12 cellular contexts compared by ENCODE assay signal in the genomic region with DNA sequence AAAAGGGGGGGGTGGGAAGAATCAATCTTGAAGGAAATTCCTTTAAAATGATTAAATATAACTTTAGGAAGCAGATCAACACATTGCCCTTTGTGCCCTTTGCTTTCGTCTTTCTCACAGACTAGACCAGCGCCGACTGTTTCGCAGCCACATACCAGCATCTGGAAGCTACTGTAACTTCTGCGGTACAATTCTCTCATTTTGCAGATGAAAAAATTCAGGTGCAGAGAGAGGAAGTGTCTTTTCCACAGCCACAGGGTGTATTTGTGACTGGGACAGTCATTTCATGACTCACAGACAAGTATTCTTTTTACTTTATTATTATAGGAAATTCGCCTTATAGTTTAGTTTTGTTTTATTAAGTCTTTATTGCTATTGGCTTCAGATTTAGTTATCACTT.
A peak's percentile ranks its signal among the peaks of the same experiment; 100 is the strongest.
DNase-seq lines count a peak whose midpoint lies in the region; ATAC-seq and TF ChIP-seq lines count a peak whose summit lies in the region.
"Had no signal": no experiment of that assay in that cellular context is flagged by ENCODE, and none has a peak within 500 bp of the region (broad histone marks: within the 10 kb centered on the region; RNA-seq: fewer than 3 reads in every experiment).

No MANE protein-coding gene starts in this region.

- CTCF ChIA-PET in CD8-positive, alpha-beta T cell (lab: Charles Lee): interaction anchor here (0.6 kb wide), 1 partner anchor 12 kb away, joined by 4 read pairs; no protein-coding TSS in a partner anchor

- no peaks in the 10 kb centered on the region for H3K36me3 ChIP-seq in CD8-positive, alpha-beta T cell (ENCODE audit: insufficient read depth, low read length)
- H3K36me3 ChIP-seq in GM23338 (ENCODE audit: insufficient read depth) (no peaks in the 10 kb centered on the region), esophagus muscularis mucosa (no peaks in the 10 kb centered on the region)

- peak in 6 of 7 experiments; percentile 9 to 52 (median 25) for DNase-seq in CD8-positive, alpha-beta T cell
- no peak for DNase-seq in GM23338 (ENCODE audit: low spot score)
- peak; percentile 11 for DNase-seq in T-helper 9 cell
- DNase-seq in esophagus muscularis mucosa (ENCODE audit: extremely low spot score): peak; percentile 31
- no peak for DNase-seq in NCI-H524 treated with DMSO at 0.1 percent for 48 hours (lab: John Stamatoyannopoulos, UW)
- DNase-seq in NCI-H2171 treated with DMSO at 0.1 percent for 48 hours (lab: John Stamatoyannopoulos, UW): no peak
- DNase-seq in NCI-H748 (lab: John Stamatoyannopoulos, UW; ENCODE audit: unreplicated experiment): no peak
- DNase-seq: kidney, MM.1S, posterior cingulate gyrus had no signal

- H3K4me3 Mint-ChIP-seq in CD8-positive, alpha-beta T cell: peak overlapping the region; percentile 82
- no peak overlapping the region; the same call in 2 of the 3 replicates for H3K4me3 Mint-ChIP-seq in GM23338

- no peaks in the 10 kb centered on the region for H3K9me2 ChIP-seq in GM23338 (ENCODE audit: insufficient read depth)

- no peaks in the 10 kb centered on the region for H3K9me3 Mint-ChIP-seq in CD8-positive, alpha-beta T cell
- no peaks in the 10 kb centered on the region for H3K9me3 Mint-ChIP-seq in GM23338

- no peaks in the 10 kb centered on the region for H3K27me3 ChIP-seq in CD8-positive, alpha-beta T cell (ENCODE audit: insufficient read depth, low read length)
- H3K27me3 ChIP-seq in GM23338 (ENCODE audit: insufficient read depth) (no peaks in the 10 kb centered on the region), esophagus muscularis mucosa (no peaks in the 10 kb centered on the region)

- H3K27me3 Mint-ChIP-seq in CD8-positive, alpha-beta T cell (ENCODE audit: low read depth): no peaks in the 10 kb centered on the region
- peaks cover 3% of the 10 kb centered on the region for H3K27me3 Mint-ChIP-seq in GM23338 (ENCODE audit: insufficient read depth, low read depth, poor library complexity)

- POLR2A ChIA-PET in CD8-positive, alpha-beta T cell (lab: Charles Lee): no interaction called here

- H3K36me3 Mint-ChIP-seq in CD8-positive, alpha-beta T cell: no peaks in the 10 kb centered on the region
- H3K36me3 Mint-ChIP-seq in GM23338 (ENCODE audit: low read depth): peaks cover 7% of the 10 kb centered on the region; the same call in 2 of the 3 replicates

- intact Hi-C loops in CD8-positive, alpha-beta T cell (cut with DNase I, micrococcal nuclease): loop anchor here (1.0 to 5.0 kb wide), 3 partner anchors 69 to 84 kb away; a partner anchor contains a TSS
- intact Hi-C loops in esophagus muscularis mucosa (cut with DNase I): no loop called here

- peak overlapping the region; percentile 45 for H3K27ac Mint-ChIP-seq in CD8-positive, alpha-beta T cell
- H3K27ac Mint-ChIP-seq in GM23338: no peak overlapping the region

- no peak for TF ChIP-seq EP300 in esophagus muscularis mucosa (IDR thresholded peaks at IDR 0.05)

- no peaks in the 10 kb centered on the region for H3F3A ChIP-seq in GM23338 (replicated peaks; ENCODE audit: low read depth)

- peak; percentile 84 for ATAC-seq in CD8-positive, alpha-beta T cell
- ATAC-seq in GM23338 (no peak), GM21717 (IDR thresholded peaks at IDR 0.05; ENCODE audit: unreplicated experiment) (no peak)

- H3K4me2 ChIP-seq in GM23338: 0 out of 2 replicates have a peak overlapping the region, but pooled peaks have one; percentile 19

- no peak overlapping the region for H3K27ac ChIP-seq in CD8-positive, alpha-beta T cell (ENCODE audit: low read depth, low read length)
- no peak overlapping the region for H3K27ac ChIP-seq in GM23338 (ENCODE audit: low read depth)
- no peak overlapping the region for H3K27ac ChIP-seq in esophagus muscularis mucosa (replicated peaks in 1 of 4)
- H3K27ac ChIP-seq: RWPE1 had no signal

- peaks cover 29% of the 10 kb centered on the region for H3K4me1 Mint-ChIP-seq in CD8-positive, alpha-beta T cell (ENCODE audit: low read depth)
- H3K4me1 Mint-ChIP-seq in GM23338: peaks cover 52% of the 10 kb centered on the region

- H2AFZ ChIP-seq in GM23338: no peak overlapping the region

- no peaks in the 10 kb centered on the region for H3K9me3 ChIP-seq in CD8-positive, alpha-beta T cell (ENCODE audit: low read length)
- no peaks in the 10 kb centered on the region for H3K9me3 ChIP-seq in esophagus muscularis mucosa

- H3K4me1 ChIP-seq in CD8-positive, alpha-beta T cell (ENCODE audit: insufficient read depth, low read length): peaks cover 5% of the 10 kb centered on the region
- H3K4me1 ChIP-seq in GM23338 (ENCODE audit: insufficient read depth) (peaks cover 41% of the 10 kb centered on the region), esophagus muscularis mucosa (peaks cover 0 to 13% (median 4%) of the 10 kb centered on the region in 4 donors)

- TF ChIP-seq POLR2A in esophagus muscularis mucosa (IDR thresholded peaks at IDR 0.05; ENCODE audit: low read depth): no peak

- WGBS in esophagus muscularis mucosa: 93% methylated on average over 6 of the region's 6 CpGs

- peaks cover 100% of the 10 kb centered on the region for H3K79me2 ChIP-seq in GM23338 (replicated peaks; ENCODE audit: insufficient read depth)

- TF ChIP-seq CTCF in CD8-positive, alpha-beta T cell (IDR thresholded peaks at IDR 0.05): no peak
- no peak for TF ChIP-seq CTCF in GM23338 (conservative IDR thresholded peaks at IDR 0.05; ENCODE audit: low read depth in 2 of 2)
- TF ChIP-seq CTCF in esophagus muscularis mucosa (IDR thresholded peaks at IDR 0.05): no peak

- peaks cover 6% of the 10 kb centered on the region; the same call in 1 of the 2 replicates for H4K20me1 ChIP-seq in GM23338 (replicated peaks; ENCODE audit: insufficient read depth)

- no peak overlapping the region for H3K4me3 ChIP-seq in CD8-positive, alpha-beta T cell (ENCODE audit: low read depth, low read length)
- no peak overlapping the region for H3K4me3 ChIP-seq in GM23338
- no peak overlapping the region for H3K4me3 ChIP-seq in esophagus muscularis mucosa

TF ChIP-seq in GM23338, 12 proteins besides CTCF, POLR2A, EP300 and RAD21 (continues in another document):
- TF ChIP-seq, protein P1, sequence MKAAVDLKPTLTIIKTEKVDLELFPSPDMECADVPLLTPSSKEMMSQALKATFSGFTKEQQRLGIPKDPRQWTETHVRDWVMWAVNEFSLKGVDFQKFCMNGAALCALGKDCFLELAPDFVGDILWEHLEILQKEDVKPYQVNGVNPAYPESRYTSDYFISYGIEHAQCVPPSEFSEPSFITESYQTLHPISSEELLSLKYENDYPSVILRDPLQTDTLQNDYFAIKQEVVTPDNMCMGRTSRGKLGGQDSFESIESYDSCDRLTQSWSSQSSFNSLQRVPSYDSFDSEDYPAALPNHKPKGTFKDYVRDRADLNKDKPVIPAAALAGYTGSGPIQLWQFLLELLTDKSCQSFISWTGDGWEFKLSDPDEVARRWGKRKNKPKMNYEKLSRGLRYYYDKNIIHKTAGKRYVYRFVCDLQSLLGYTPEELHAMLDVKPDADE (IDR thresholded peaks at IDR 0.05): no peak
- TF ChIP-seq STAT1 (IDR thresholded peaks at IDR 0.05; ENCODE audit: unreplicated experiment) (no peak), EZH2 (IDR thresholded peaks at IDR 0.05; ENCODE audit: low read depth, unreplicated experiment) (no peak)

Comparison
In these comparisons a context has a peak if more than half of its experiments do, and no peak if none do; other contexts are left out.
1. DNase-seq: peak in CD8-positive, alpha-beta T cell (6 of 7), T-helper 9 cell (single experiment) and esophagus muscularis mucosa (single experiment); none in GM23338 (single experiment), NCI-H524 treated with DMSO at 0.1 percent for 48 hours (single experiment), NCI-H2171 treated with DMSO at 0.1 percent for 48 hours (single experiment) and NCI-H748 (single experiment).